9 cellular contexts compared by ENCODE assay signal in genomic region chr10:30553625-30554442, GRCh38.
DNase-seq lines count a peak whose midpoint lies in the region; TF ChIP-seq lines count a peak whose summit lies in the region.
"Had no signal": no experiment of that assay in that cellular context is flagged by ENCODE, and none has a peak within 500 bp of the region (broad histone marks: within the 10 kb centered on the region; RNA-seq: fewer than 3 reads in every experiment).

No MANE protein-coding gene starts in this region.

- H3K36me3 ChIP-seq in adipocyte (ENCODE audit: control insufficient read depth, insufficient read depth, low read length, severe bottlenecking) (no peaks in the 10 kb centered on the region), hepatocyte (replicated peaks; ENCODE audit: insufficient read depth, low read depth) (no peaks in the 10 kb centered on the region), sigmoid colon (no peaks in the 10 kb centered on the region)

- H3K4me3 ChIP-seq in adipocyte (ENCODE audit: low read length) = peak overlapping the region; percentile 69
- H3K4me3 ChIP-seq in hepatocyte = no peak overlapping the region
- peak overlapping the region in 3 of 4 donors; percentile 1 to 35 (median 32) for H3K4me3 ChIP-seq in sigmoid colon

- H2AFZ ChIP-seq in hepatocyte = peak overlapping the region; percentile 78

- H3K9ac ChIP-seq in adipocyte (ENCODE audit: low read length) = peak overlapping the region; percentile 76

- peaks cover 1% of the 10 kb centered on the region for H3K27me3 Mint-ChIP-seq in activated T-cell treated with anti-CD3 and anti-CD28 coated beads, Interleukin-2, amount 50 U/mL, for 24 hours
- H3K27me3 Mint-ChIP-seq: activated naive CD4-positive, alpha-beta T cell treated with anti-CD3 and anti-CD28 coated beads, Interleukin-2, amount 50 U/mL, for 24 hours had no signal

- H3K4me2 ChIP-seq in hepatocyte = peak overlapping the region; percentile 68

- no peaks in the 10 kb centered on the region for H4K20me1 ChIP-seq in hepatocyte (ENCODE audit: insufficient read depth, poor library complexity, severe bottlenecking)

- TF ChIP-seq EP300 in sigmoid colon (IDR thresholded peaks at IDR 0.05) = no peak

- no peaks in the 10 kb centered on the region for H3K9me2 ChIP-seq in hepatocyte (replicated peaks; ENCODE audit: insufficient read depth)

- H3K4me1 Mint-ChIP-seq in activated T-cell treated with anti-CD3 and anti-CD28 coated beads, Interleukin-2, amount 50 U/mL, for 24 hours (ENCODE audit: low read depth) = peaks cover 2% of the 10 kb centered on the region

- 12% methylated on average over 12 of the region's 12 CpGs for WGBS in hepatocyte (ENCODE audit: low lambda C conversion rate, missing lambda C conversion rate)
- 9 to 42% methylated on average over 12 of the region's 12 CpGs for WGBS in sigmoid colon, 2 donors

- peaks cover 44% of the 10 kb centered on the region for H3K4me1 ChIP-seq in adipocyte (ENCODE audit: control insufficient read depth, insufficient read depth, low read length)
- peaks cover 17% of the 10 kb centered on the region for H3K4me1 ChIP-seq in hepatocyte (ENCODE audit: insufficient read depth)
- peaks cover 0 to 12% (median 5%) of the 10 kb centered on the region in 4 donors for H3K4me1 ChIP-seq in sigmoid colon

- H3K27me3 ChIP-seq in adipocyte (replicated peaks; ENCODE audit: control insufficient read depth, insufficient read depth, low read length) = no peaks in the 10 kb centered on the region
- H3K27me3 ChIP-seq in hepatocyte = no peaks in the 10 kb centered on the region
- H3K27me3 ChIP-seq in sigmoid colon = no peaks in the 10 kb centered on the region

- no peaks in the 10 kb centered on the region for H3K79me2 ChIP-seq in hepatocyte

- DNase-seq in GM04504 (ENCODE audit: low read depth) (peak; percentile 24), adipocyte (ENCODE audit: low read depth) (peak; percentile 46), hepatocyte (ENCODE audit: low spot score) (peak; percentile 86), sigmoid colon (peak; percentile 90), GM20000 (ENCODE audit: low spot score) (no peak), NCI-H187 treated with DMSO at 0.1 percent for 48 hours (lab: John Stamatoyannopoulos, UW) (no peak), NK-92 (lab: John Stamatoyannopoulos, UW; ENCODE audit: unreplicated experiment) (no peak)
- DNase-seq in activated T-cell treated with anti-CD3 and anti-CD28 coated beads, Interleukin-2, amount 50 U/mL, for 24 hours = no peak

- no peaks in the 10 kb centered on the region for H3K36me3 Mint-ChIP-seq in activated T-cell treated with anti-CD3 and anti-CD28 coated beads, Interleukin-2, amount 50 U/mL, for 24 hours (ENCODE audit: low read depth)
- H3K36me3 Mint-ChIP-seq: activated naive CD4-positive, alpha-beta T cell treated with anti-CD3 and anti-CD28 coated beads, Interleukin-2, amount 50 U/mL, for 24 hours had no signal

- intact Hi-C loops in sigmoid colon (cut with DNase I) = no loop called here

- TF ChIP-seq POLR2A in sigmoid colon (IDR thresholded peaks at IDR 0.05) = no peak

- no peak overlapping the region for H3K4me3 Mint-ChIP-seq in activated T-cell treated with anti-CD3 and anti-CD28 coated beads, Interleukin-2, amount 50 U/mL, for 24 hours
- H3K4me3 Mint-ChIP-seq: activated naive CD4-positive, alpha-beta T cell treated with anti-CD3 and anti-CD28 coated beads, Interleukin-2, amount 50 U/mL, for 24 hours had no signal

- H3K9me3 ChIP-seq in adipocyte (ENCODE audit: control insufficient read depth, low read length) (no peaks in the 10 kb centered on the region), hepatocyte (ENCODE audit: low read depth) (no peaks in the 10 kb centered on the region), sigmoid colon (no peaks in the 10 kb centered on the region)

- no peak overlapping the region for H3K27ac Mint-ChIP-seq in activated T-cell treated with anti-CD3 and anti-CD28 coated beads, Interleukin-2, amount 50 U/mL, for 24 hours
- H3K27ac Mint-ChIP-seq: activated naive CD4-positive, alpha-beta T cell treated with anti-CD3 and anti-CD28 coated beads, Interleukin-2, amount 50 U/mL, for 24 hours had no signal

- TF ChIP-seq CTCF in hepatocyte (IDR thresholded peaks at IDR 0.05; ENCODE audit: poor library complexity) = no peak
- no peak for TF ChIP-seq CTCF in sigmoid colon (IDR thresholded peaks at IDR 0.05)
- no peak for TF ChIP-seq CTCF in GM20000 (IDR thresholded peaks at IDR 0.05; ENCODE audit: extremely low read depth, missing control alignments)

- H3K27ac ChIP-seq in hepatocyte = peak overlapping the region; percentile 92
- peak overlapping the region; percentile 57 to 72 (median 62) for H3K27ac ChIP-seq in sigmoid colon

- no peaks in the 10 kb centered on the region for H3K9me3 Mint-ChIP-seq in activated T-cell treated with anti-CD3 and anti-CD28 coated beads, Interleukin-2, amount 50 U/mL, for 24 hours
- H3K9me3 Mint-ChIP-seq: activated naive CD4-positive, alpha-beta T cell treated with anti-CD3 and anti-CD28 coated beads, Interleukin-2, amount 50 U/mL, for 24 hours had no signal

Comparison
In these comparisons a context has a peak if more than half of its experiments do, and no peak if none do; other contexts are left out.
1. DNase-seq: peak in GM04504 (single experiment), adipocyte (single experiment), hepatocyte (single experiment) and sigmoid colon (single experiment); none in GM20000 (single experiment), activated T-cell treated with anti-CD3 and anti-CD28 coated beads, Interleukin-2, amount 50 U/mL, for 24 hours (single experiment), NCI-H187 treated with DMSO at 0.1 percent for 48 hours (single experiment) and NK-92 (single experiment).